In the genomic region with DNA sequence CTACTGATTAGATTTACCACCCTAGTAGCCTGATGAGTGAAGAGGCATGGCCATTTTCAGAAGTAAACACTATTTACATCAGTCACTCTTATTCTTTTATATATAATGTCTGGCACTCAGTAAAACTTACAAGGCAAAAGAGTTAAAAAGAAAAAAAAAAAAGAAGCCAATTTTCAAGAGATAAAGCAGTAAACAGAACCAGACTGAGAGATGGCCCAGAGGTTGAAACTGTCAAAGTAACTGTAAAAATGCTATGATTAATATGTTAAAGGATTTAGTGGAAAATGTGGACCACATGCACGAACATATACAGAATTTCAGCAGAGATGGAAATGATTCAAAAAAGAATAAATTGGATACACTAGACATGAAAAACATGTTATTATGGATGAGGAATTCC, we compare ENCODE assay signal across 29 cellular contexts. TPM values are rescaled to one million over a fixed set of nuclear protein-coding genes. Genes with fewer than 3 reads are reported as not detected.
"Had no signal": no experiment of that assay in that cellular context is flagged by ENCODE, and none has a peak within 500 bp of the region (broad histone marks: within the 10 kb centered on the region; RNA-seq: fewer than 3 reads in every experiment).

No MANE protein-coding gene starts in this region.

- H3K27ac ChIP-seq: neural progenitor cell, ovary, parathyroid adenoma, psoas muscle, right lobe of liver, sigmoid colon, stomach, thoracic aorta, thyroid gland, tibial nerve, upper lobe of left lung, vagina had no signal

- H3K9me3 ChIP-seq: ovary, psoas muscle, right lobe of liver, sigmoid colon, thyroid gland, vagina had no signal

- H3K27me3 ChIP-seq: ovary, right lobe of liver, stomach, thyroid gland, tibial nerve, upper lobe of left lung, vagina had no signal

- DNase-seq: natural killer cell; occipital lobe; ovary; posterior cingulate gyrus; psoas muscle; right cardiac atrium; right lobe of liver; sigmoid colon; small intestine; stimulated activated CD4-positive, alpha-beta T cell treated with anti-CD3 and anti-CD28 coated beads, Interleukin-15, amount 100 ng/mL, for 24 hours; stimulated activated CD4-positive, alpha-beta T cell treated with anti-CD3 and anti-CD28 coated beads, Interleukin-2, amount 100 ng/mL, for 24 hours; stimulated activated CD4-positive, alpha-beta T cell treated with anti-CD3 and anti-CD28 coated beads, Interleukin-2, amount 100 ng/mL, for 48 hours; stimulated activated CD4-positive, alpha-beta T cell treated with anti-CD3 and anti-CD28 coated beads, Interleukin-4, amount 100 ng/mL, for 24 hours; stimulated activated naive B cell treated with anti-CD40 and anti-IgM and Interleukin-4, amounts not matched to agents 10 μg/mL and 1 μg/mL and 100 μg/mL, for 72 hours; stimulated activated naive CD4-positive, alpha-beta T cell treated with Interleukin-2 at 50 U/mL for 16 hours; stomach; thyroid gland; upper lobe of left lung had no signal

- H3K27me3 Mint-ChIP-seq: stimulated activated naive CD8-positive, alpha-beta T cell treated with anti-CD3 and anti-CD28 coated beads, Interleukin-15, Interleukin-2, amounts not matched to agents 100 ng/mL and 50 ng/mL, for 24 hours had no signal

- H3K4me3 ChIP-seq: neural progenitor cell, ovary, psoas muscle, right lobe of liver, sigmoid colon, stomach, thoracic aorta, thyroid gland, tibial nerve, upper lobe of left lung, vagina had no signal

- H2AFZ ChIP-seq: neural progenitor cell, parathyroid adenoma had no signal

- H3K4me1 Mint-ChIP-seq: nephron, neural progenitor cell had no signal

- H3K36me3 ChIP-seq: neural progenitor cell, ovary, right lobe of liver, sigmoid colon, stomach, thoracic aorta, thyroid gland, tibial nerve, upper lobe of left lung, vagina had no signal

- FAIRE-seq: small intestine, urothelium cell line had no signal

- ATAC-seq: natural killer cell; psoas muscle; right cardiac atrium; right lobe of liver; stimulated activated naive B cell treated with anti-CD40 and anti-IgM and Interleukin-4, amounts not matched to agents 10 μg/mL and 1 μg/mL and 100 μg/mL, for 72 hours had no signal

- H3K4me2 ChIP-seq: neural progenitor cell had no signal

- H3K79me2 ChIP-seq: parathyroid adenoma had no signal

- H3K27ac Mint-ChIP-seq: natural killer cell; nephron; neural progenitor cell; progenitor cell of endocrine pancreas; stimulated activated naive B cell treated with anti-CD40 and anti-IgM and Interleukin-4, amounts not matched to agents 10 μg/mL and 1 μg/mL and 100 μg/mL, for 72 hours; stimulated activated naive CD8-positive, alpha-beta T cell treated with anti-CD3 and anti-CD28 coated beads, Interleukin-15, Interleukin-2, amounts not matched to agents 100 ng/mL and 50 ng/mL, for 24 hours had no signal

- H3K4me1 ChIP-seq: neural progenitor cell, psoas muscle, sigmoid colon, stomach, thyroid gland, tibial nerve, upper lobe of left lung, vagina had no signal

- H3K4me3 Mint-ChIP-seq: natural killer cell; nephron; neural progenitor cell; stimulated activated naive B cell treated with anti-CD40 and anti-IgM and Interleukin-4, amounts not matched to agents 10 μg/mL and 1 μg/mL and 100 μg/mL, for 72 hours; stimulated activated naive CD8-positive, alpha-beta T cell treated with anti-CD3 and anti-CD28 coated beads, Interleukin-15, Interleukin-2, amounts not matched to agents 100 ng/mL and 50 ng/mL, for 24 hours had no signal

- H3K9ac ChIP-seq: neural progenitor cell, parathyroid adenoma had no signal

RNA-seq across cellular contexts. Expression of gene GPR150, which starts 6.4 kb away (rescaled TPM):
- total RNA-seq: occipital lobe, progenitor cell of endocrine pancreas, renal cortical epithelial cell had no signal
- polyA plus RNA-seq: neural cell had no signal

RNA-seq across cellular contexts. Expression of gene RFESD, which starts 33.1 kb away (rescaled TPM):
- polyA plus RNA-seq: neural cell had no signal
